ENCODE assay signal across 18 cellular contexts in genomic region chr1:117657949-117658660, GRCh38. TPM values are rescaled to one million over a fixed set of nuclear protein-coding genes. Genes with fewer than 3 reads are reported as not detected.
DNase-seq lines count a peak whose midpoint lies in the region; ATAC-seq and TF ChIP-seq lines count a peak whose summit lies in the region.
"Had no signal": no experiment of that assay in that cellular context is flagged by ENCODE, and none has a peak within 500 bp of the region (broad histone marks: within the 10 kb centered on the region; RNA-seq: fewer than 3 reads in every experiment).

No MANE protein-coding gene starts in this region.

- no peak overlapping the region; the same call in 1 of the 2 replicates for H3K9ac ChIP-seq in DND-41 (ENCODE audit: low read depth, low read length)

- no peaks in the 10 kb centered on the region for H3K79me2 ChIP-seq in DND-41 (ENCODE audit: insufficient read depth, low read length)

- no peaks in the 10 kb centered on the region for H3K36me3 ChIP-seq in CD4-positive, CD25-positive, alpha-beta regulatory T cell (ENCODE audit: control insufficient read depth, insufficient read depth, low read length)
- H3K36me3 ChIP-seq in DND-41 (ENCODE audit: insufficient read depth, low read length), result no peaks in the 10 kb centered on the region
- H3K36me3 ChIP-seq: upper lobe of left lung had no signal

- peaks cover 7% of the 10 kb centered on the region for H3K36me3 Mint-ChIP-seq in CD4-positive, CD25-positive, alpha-beta regulatory T cell
- H3K36me3 Mint-ChIP-seq in activated T-helper 1 cell treated with anti-CD3 and anti-CD28 coated beads, Interleukin-12 subunit alpha, Interleukin-12 subunit beta, Interleukin-2, Interleukin-4 antibody, amounts not matched to agents 30 ng/mL and 10 ng/mL and 1 ng/mL, durations not matched to agents 14 hours and 24 hours and 36 hours (ENCODE audit: low read depth), result peaks cover 15% of the 10 kb centered on the region
- H3K36me3 Mint-ChIP-seq in naive B cell, result no peaks in the 10 kb centered on the region

- peaks cover 0 to 15% (median 4%) of the 10 kb centered on the region in 7 donors for H3K9me3 Mint-ChIP-seq in CD4-positive, CD25-positive, alpha-beta regulatory T cell
- H3K9me3 Mint-ChIP-seq in activated T-helper 1 cell treated with anti-CD3 and anti-CD28 coated beads, Interleukin-12 subunit alpha, Interleukin-12 subunit beta, Interleukin-2, Interleukin-4 antibody, amounts not matched to agents 30 ng/mL and 10 ng/mL and 1 ng/mL, durations not matched to agents 14 hours and 24 hours and 36 hours, result peaks cover 15% of the 10 kb centered on the region
- H3K9me3 Mint-ChIP-seq in naive B cell, result peaks cover 0 to 6% (median 0%) of the 10 kb centered on the region in 7 donors
- H3K9me3 Mint-ChIP-seq: neural crest cell had no signal

- ATAC-seq in CD4-positive, CD25-positive, alpha-beta regulatory T cell (ENCODE audit: low read depth in 2 of 2), result no peak
- no peak for ATAC-seq in DND-41 (ENCODE audit: insufficient read depth, low read depth)
- no peak for ATAC-seq in naive B cell (ENCODE audit: low read depth in 2 of 2)
- no peak for ATAC-seq in HG02852 (IDR thresholded peaks at IDR 0.05; ENCODE audit: unreplicated experiment)
- ATAC-seq: WTC11 had no signal

- peak overlapping the region; percentile 35 for H3K4me2 ChIP-seq in DND-41 (ENCODE audit: insufficient read depth, low read length)

- H3K4me3 ChIP-seq in CD4-positive, CD25-positive, alpha-beta regulatory T cell (ENCODE audit: low read depth, low read length), result peak overlapping the region; percentile 70
- 0 out of 4 replicates have a peak overlapping the region, but pooled peaks of 1 of the 2 experiments have one; percentile 1 for H3K4me3 ChIP-seq in DND-41 (ENCODE audit: low read depth in 1 of 2, low read length in 2 of 2)
- H3K4me3 ChIP-seq: upper lobe of left lung had no signal

- no peak for DNase-seq in CD4-positive, CD25-positive, alpha-beta regulatory T cell
- no peak for DNase-seq in DND-41
- DNase-seq in activated T-helper 1 cell treated with anti-CD3 and anti-CD28 coated beads, Interleukin-12 subunit alpha, Interleukin-12 subunit beta, Interleukin-2, Interleukin-4 antibody, amounts not matched to agents 30 ng/mL and 10 ng/mL and 1 ng/mL, durations not matched to agents 14 hours and 24 hours and 36 hours (ENCODE audit: low spot score), result no peak
- no peak for DNase-seq in naive B cell
- no peak for DNase-seq in GM20000 (ENCODE audit: low spot score)
- no peak for DNase-seq in NCI-H524 treated with DMSO at 0.1 percent for 48 hours (lab: John Stamatoyannopoulos, UW)
- no peak for DNase-seq in HuH-7.5 (ENCODE audit: low spot score)
- DNase-seq: anterior cingulate cortex, DMS153, HCEC 1CT, islet precursor cell, mammary epithelial cell, NCI-H1694, NCI-H226 had no signal

- peaks cover 49% of the 10 kb centered on the region for H4K20me1 ChIP-seq in DND-41 (ENCODE audit: insufficient read depth, low read length)

- H3K27ac Mint-ChIP-seq in CD4-positive, CD25-positive, alpha-beta regulatory T cell, result peak overlapping the region; percentile 97 to 100 (median 98)
- peak overlapping the region; percentile 36 for H3K27ac Mint-ChIP-seq in activated T-helper 1 cell treated with anti-CD3 and anti-CD28 coated beads, Interleukin-12 subunit alpha, Interleukin-12 subunit beta, Interleukin-2, Interleukin-4 antibody, amounts not matched to agents 30 ng/mL and 10 ng/mL and 1 ng/mL, durations not matched to agents 14 hours and 24 hours and 36 hours
- H3K27ac Mint-ChIP-seq in naive B cell, result peak overlapping the region; percentile 91 to 99 (median 98)
- H3K27ac Mint-ChIP-seq: WTC11 had no signal

- peak overlapping the region; percentile 80 to 90 (median 85) for H3K4me3 Mint-ChIP-seq in CD4-positive, CD25-positive, alpha-beta regulatory T cell
- peak overlapping the region; percentile 41 for H3K4me3 Mint-ChIP-seq in activated T-helper 1 cell treated with anti-CD3 and anti-CD28 coated beads, Interleukin-12 subunit alpha, Interleukin-12 subunit beta, Interleukin-2, Interleukin-4 antibody, amounts not matched to agents 30 ng/mL and 10 ng/mL and 1 ng/mL, durations not matched to agents 14 hours and 24 hours and 36 hours
- H3K4me3 Mint-ChIP-seq in naive B cell, result peak overlapping the region in 7 of 8 donors; percentile 45 to 87 (median 74)
- H3K4me3 Mint-ChIP-seq: neural crest cell, WTC11 had no signal

- no peak overlapping the region for H2AFZ ChIP-seq in DND-41 (ENCODE audit: low read depth, low read length)

- no peak for TF ChIP-seq CTCF in DND-41 (IDR thresholded peaks at IDR 0.05; ENCODE audit: borderline replicate concordance, extremely low read depth, low read length, poor library complexity, severe bottlenecking)
- TF ChIP-seq CTCF in GM20000 (IDR thresholded peaks at IDR 0.05; ENCODE audit: extremely low read depth, missing control alignments), result no peak

- peak overlapping the region; percentile 94 for H3K27ac ChIP-seq in CD4-positive, CD25-positive, alpha-beta regulatory T cell (ENCODE audit: insufficient read depth, low read length, poor library complexity, severe bottlenecking)
- peak overlapping the region; percentile 42 for H3K27ac ChIP-seq in DND-41 (ENCODE audit: low read length)

- H3K27me3 Mint-ChIP-seq in CD4-positive, CD25-positive, alpha-beta regulatory T cell, result no peaks in the 10 kb centered on the region
- peaks cover 4% of the 10 kb centered on the region for H3K27me3 Mint-ChIP-seq in activated T-helper 1 cell treated with anti-CD3 and anti-CD28 coated beads, Interleukin-12 subunit alpha, Interleukin-12 subunit beta, Interleukin-2, Interleukin-4 antibody, amounts not matched to agents 30 ng/mL and 10 ng/mL and 1 ng/mL, durations not matched to agents 14 hours and 24 hours and 36 hours (ENCODE audit: insufficient read depth)
- no peaks in the 10 kb centered on the region for H3K27me3 Mint-ChIP-seq in naive B cell

- intact Hi-C loops in activated T-helper 1 cell treated with anti-CD3 and anti-CD28 coated beads, Interleukin-12 subunit alpha, Interleukin-12 subunit beta, Interleukin-2, Interleukin-4 antibody, amounts not matched to agents 30 ng/mL and 10 ng/mL and 1 ng/mL, durations not matched to agents 14 hours and 24 hours and 36 hours (cut with micrococcal nuclease), result no loop called here

- peaks cover 98% of the 10 kb centered on the region for H3K4me1 ChIP-seq in CD4-positive, CD25-positive, alpha-beta regulatory T cell (ENCODE audit: control insufficient read depth, insufficient read depth, low read length, poor library complexity, severe bottlenecking)
- peaks cover 83% of the 10 kb centered on the region for H3K4me1 ChIP-seq in DND-41 (ENCODE audit: insufficient read depth, low read length)

- H3K27me3 ChIP-seq in CD4-positive, CD25-positive, alpha-beta regulatory T cell (ENCODE audit: control insufficient read depth, insufficient read depth, low read length), result no peaks in the 10 kb centered on the region
- no peaks in the 10 kb centered on the region for H3K27me3 ChIP-seq in DND-41 (ENCODE audit: insufficient read depth, low read length, poor library complexity)
- H3K27me3 ChIP-seq: upper lobe of left lung had no signal

- peaks cover 56 to 94% (median 78%) of the 10 kb centered on the region in 4 donors for H3K4me1 Mint-ChIP-seq in CD4-positive, CD25-positive, alpha-beta regulatory T cell
- H3K4me1 Mint-ChIP-seq in activated T-helper 1 cell treated with anti-CD3 and anti-CD28 coated beads, Interleukin-12 subunit alpha, Interleukin-12 subunit beta, Interleukin-2, Interleukin-4 antibody, amounts not matched to agents 30 ng/mL and 10 ng/mL and 1 ng/mL, durations not matched to agents 14 hours and 24 hours and 36 hours (ENCODE audit: low read depth), result peaks cover 97% of the 10 kb centered on the region
- peaks cover 86 to 97% (median 92%) of the 10 kb centered on the region in 3 donors for H3K4me1 Mint-ChIP-seq in naive B cell

- H3K9me3 ChIP-seq in CD4-positive, CD25-positive, alpha-beta regulatory T cell (ENCODE audit: control insufficient read depth in 2 of 2, low read length in 2 of 2), result peaks cover 0 to 9% of the 10 kb centered on the region in 2 experiments
- no peaks in the 10 kb centered on the region for H3K9me3 ChIP-seq in DND-41 (ENCODE audit: insufficient read depth, low read length, severe bottlenecking)
- H3K9me3 ChIP-seq: upper lobe of left lung had no signal

RNA-seq across cellular contexts. Expression of gene TENT5C, which starts 52.3 kb away (rescaled TPM):
- total RNA-seq in CD4-positive, CD25-positive, alpha-beta regulatory T cell, result 324 TPM
- polyA plus RNA-seq in CD4-positive, CD25-positive, alpha-beta regulatory T cell, result 10 to 100 TPM; 19.6 to 64.7 (median 33.0) TPM
- 4.9 and 5.2 TPM in 2 replicates for total RNA-seq in activated T-helper 1 cell treated with anti-CD3 and anti-CD28 coated beads, Interleukin-12 subunit alpha, Interleukin-12 subunit beta, Interleukin-2, Interleukin-4 antibody, amounts not matched to agents 30 ng/mL and 10 ng/mL and 1 ng/mL, durations not matched to agents 14 hours and 24 hours and 36 hours
- 10 to 100 TPM; 55.9 to 92.4 (median 65.2) TPM for polyA plus RNA-seq in naive B cell (ENCODE audit: low read depth in 6 of 6)

Comparison
In these comparisons a context has a peak if more than half of its experiments do, and no peak if none do; other contexts are left out.
1. H3K27ac Mint-ChIP-seq: peak in every context shown above with its lines; median percentile 98 in CD4-positive, CD25-positive, alpha-beta regulatory T cell; 98 in naive B cell; 36 in activated T-helper 1 cell treated with anti-CD3 and anti-CD28 coated beads, Interleukin-12 subunit alpha, Interleukin-12 subunit beta, Interleukin-2, Interleukin-4 antibody, amounts not matched to agents 30 ng/mL and 10 ng/mL and 1 ng/mL, durations not matched to agents 14 hours and 24 hours and 36 hours.
2. RNA of gene TENT5C, which starts 52.3 kb away (total RNA-seq): 324 TPM in CD4-positive, CD25-positive, alpha-beta regulatory T cell (single experiment); 4.9 to 5.2 TPM in activated T-helper 1 cell treated with anti-CD3 and anti-CD28 coated beads, Interleukin-12 subunit alpha, Interleukin-12 subunit beta, Interleukin-2, Interleukin-4 antibody, amounts not matched to agents 30 ng/mL and 10 ng/mL and 1 ng/mL, durations not matched to agents 14 hours and 24 hours and 36 hours; every median in the first group is over 10 times any median in the second.
3. Peak in every context shown above with its lines, with median percentiles within 50 percentile points of each other: H3K4me3 Mint-ChIP-seq.